Comparison of ENCODE assay signal across 19 cellular contexts in the genomic region with DNA sequence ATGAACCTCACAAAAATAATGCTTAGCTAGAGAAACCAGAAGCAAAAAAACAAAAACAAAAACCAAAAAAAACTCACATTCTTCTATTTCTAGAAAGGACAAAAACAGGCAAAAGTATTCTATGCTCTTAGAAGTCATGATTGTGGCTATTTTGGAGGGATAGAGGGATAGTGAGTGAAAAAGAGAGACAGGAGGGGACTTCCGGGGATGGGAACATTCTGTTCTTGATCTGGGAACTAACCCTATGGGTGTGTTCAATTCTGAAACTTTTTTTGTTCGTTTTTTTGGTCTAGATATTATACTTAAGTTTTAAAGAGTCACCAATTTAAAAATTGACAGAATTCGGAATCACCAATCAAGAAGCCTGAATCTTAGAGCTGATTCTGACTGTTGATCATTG.
A peak's percentile ranks its signal among the peaks of the same experiment; 100 is the strongest.
DNase-seq lines count a peak whose midpoint lies in the region; ATAC-seq and TF ChIP-seq lines count a peak whose summit lies in the region.
"Had no signal": no experiment of that assay in that cellular context is flagged by ENCODE, and none has a peak within 500 bp of the region (broad histone marks: within the 10 kb centered on the region; RNA-seq: fewer than 3 reads in every experiment).

No MANE protein-coding gene starts in this region.

- no peaks in the 10 kb centered on the region for H3K79me2 ChIP-seq in ACC112 (ENCODE audit: control insufficient read depth, insufficient read depth, low read length, unreplicated experiment)

- H3K9me3 ChIP-seq in adrenal gland (replicated peaks in 1 of 3): no peaks in the 10 kb centered on the region
- H3K9me3 ChIP-seq in left ventricle myocardium inferior (replicated peaks): peaks cover 4% of the 10 kb centered on the region
- no peaks in the 10 kb centered on the region for H3K9me3 ChIP-seq in skeletal muscle satellite cell (replicated peaks; ENCODE audit: low read length)
- H3K9me3 ChIP-seq in A673 (ENCODE audit: low read depth, low read length, poor library complexity, severe bottlenecking): no peaks in the 10 kb centered on the region
- H3K9me3 ChIP-seq: BE2C had no signal

- intact Hi-C loops in adrenal gland (cut with DNase I): no loop called here
- intact Hi-C loops in left ventricle myocardium inferior (cut with micrococcal nuclease): no loop called here
- intact Hi-C loops in A673 (cut with micrococcal nuclease; ENCODE audit: unreplicated experiment): no loop called here

- H3K27ac ChIP-seq in ACC112 (ENCODE audit: low read depth, low read length) (no peak overlapping the region), adrenal gland (peak overlapping the region in 3 of 5 donors; percentile 13 to 53 (median 52)), left ventricle myocardium inferior (replicated peaks) (peak overlapping the region; percentile 84), A673 (ENCODE audit: low read depth, low read length, poor library complexity, severe bottlenecking) (no peak overlapping the region)

- no peak for DNase-seq in adrenal gland
- DNase-seq in left ventricle myocardium inferior: no peak
- DNase-seq in A673 (ENCODE audit: low spot score): no peak
- DNase-seq in NCI-H446 (lab: John Stamatoyannopoulos, UW): no peak
- DNase-seq: BE2C; CD4-positive, alpha-beta memory T cell; DND-41; GDM1; KBM-7; NCI-H1092 treated with DMSO at 0.1 percent for 48 hours; NCI-H1694 treated with DMSO at 0.1 percent for 48 hours; NCI-H446 treated with DMSO at 0.1 percent for 48 hours; NCI-H748 treated with DMSO at 0.1 percent for 48 hours; PC-3 had no signal

- CTCF ChIA-PET in A673 (lab: Charles Lee): no interaction called here

- peak overlapping the region; percentile 9 for H3K9ac ChIP-seq in skeletal muscle satellite cell (ENCODE audit: low read depth, low read length)

- TF ChIP-seq CTCF in adrenal gland (IDR thresholded peaks at IDR 0.05) (no peak), left ventricle myocardium inferior (IDR thresholded peaks at IDR 0.05; ENCODE audit: borderline replicate concordance) (no peak), A673 (conservative IDR thresholded peaks at IDR 0.05; ENCODE audit: low read depth, low read length) (no peak)

- WGBS in adrenal gland, 4 donors: 50 to 62% (median 58%) methylated on average over 3 of the region's 3 CpGs

- H3K4me1 ChIP-seq in ACC112 (ENCODE audit: control insufficient read depth, insufficient read depth, low read length, unreplicated experiment) (peaks cover 31% of the 10 kb centered on the region), adrenal gland (replicated peaks in 1 of 2) (peaks cover 0 to 22% of the 10 kb centered on the region in 2 donors), left ventricle myocardium inferior (peaks cover 15% of the 10 kb centered on the region), skeletal muscle satellite cell (ENCODE audit: control insufficient read depth, insufficient read depth, low read length) (peaks cover 35% of the 10 kb centered on the region), A673 (ENCODE audit: insufficient read depth, low read length, poor library complexity, severe bottlenecking) (no peaks in the 10 kb centered on the region)

- peak overlapping the region; percentile 44 for H2AFZ ChIP-seq in ACC112 (ENCODE audit: low read length, unreplicated experiment)
- H2AFZ ChIP-seq: GM23338 had no signal

- TF ChIP-seq POLR2A in adrenal gland (IDR thresholded peaks at IDR 0.05): no peak

- no peaks in the 10 kb centered on the region for H3K27me3 ChIP-seq in ACC112 (ENCODE audit: insufficient read depth, low read length)
- no peaks in the 10 kb centered on the region for H3K27me3 ChIP-seq in adrenal gland
- no peaks in the 10 kb centered on the region for H3K27me3 ChIP-seq in left ventricle myocardium inferior (ENCODE audit: low read depth)
- H3K27me3 ChIP-seq in skeletal muscle satellite cell (ENCODE audit: control insufficient read depth, insufficient read depth, low read length): no peaks in the 10 kb centered on the region
- H3K27me3 ChIP-seq in A673 (replicated peaks; ENCODE audit: insufficient read depth, low read depth, low read length, poor library complexity): no peaks in the 10 kb centered on the region
- H3K27me3 ChIP-seq: BE2C had no signal

- no peak overlapping the region for H3K4me3 ChIP-seq in ACC112 (ENCODE audit: low read depth, low read length)
- no peak overlapping the region for H3K4me3 ChIP-seq in adrenal gland
- no peak overlapping the region for H3K4me3 ChIP-seq in left ventricle myocardium inferior
- H3K4me3 ChIP-seq in skeletal muscle satellite cell (ENCODE audit: low read length): no peak overlapping the region
- no peak overlapping the region for H3K4me3 ChIP-seq in A673 (ENCODE audit: low read depth, low read length, poor library complexity, severe bottlenecking)
- H3K4me3 ChIP-seq: GM23338 had no signal

- no TSS peak for BruUV-seq in A673 (replicated peaks; lab: Mats Ljungman, UMichigan)

- no peak overlapping the region for H3K4me2 ChIP-seq in skeletal muscle satellite cell (ENCODE audit: low read length)
- H3K4me2 ChIP-seq: GM23338 had no signal

- ATAC-seq in HG03469 (IDR thresholded peaks at IDR 0.05; ENCODE audit: unreplicated experiment) (no peak), HG03571 (IDR thresholded peaks at IDR 0.05; ENCODE audit: unreplicated experiment) (no peak)
- ATAC-seq: GM23338, PC-3 had no signal

- POLR2A ChIA-PET in A673 (lab: Charles Lee; ENCODE audit: low non-redundant PET): no interaction called here

- H3K36me3 ChIP-seq in ACC112 (ENCODE audit: insufficient read depth, low read length) (no peaks in the 10 kb centered on the region), adrenal gland (replicated peaks in 1 of 2) (no peaks in the 10 kb centered on the region), left ventricle myocardium inferior (no peaks in the 10 kb centered on the region), skeletal muscle satellite cell (ENCODE audit: insufficient read depth, low read length) (no peaks in the 10 kb centered on the region), A673 (ENCODE audit: insufficient read depth, low read length, poor library complexity, severe bottlenecking) (no peaks in the 10 kb centered on the region)
- H3K36me3 ChIP-seq: BE2C had no signal

Comparison
In these comparisons a context has a peak if more than half of its experiments do, and no peak if none do; other contexts are left out.
1. H3K27ac ChIP-seq: peak in adrenal gland (3 of 5) and left ventricle myocardium inferior (single experiment); none in ACC112 (single experiment) and A673 (single experiment).